ENCODE assay signal across 8 cellular contexts in the genomic region with DNA sequence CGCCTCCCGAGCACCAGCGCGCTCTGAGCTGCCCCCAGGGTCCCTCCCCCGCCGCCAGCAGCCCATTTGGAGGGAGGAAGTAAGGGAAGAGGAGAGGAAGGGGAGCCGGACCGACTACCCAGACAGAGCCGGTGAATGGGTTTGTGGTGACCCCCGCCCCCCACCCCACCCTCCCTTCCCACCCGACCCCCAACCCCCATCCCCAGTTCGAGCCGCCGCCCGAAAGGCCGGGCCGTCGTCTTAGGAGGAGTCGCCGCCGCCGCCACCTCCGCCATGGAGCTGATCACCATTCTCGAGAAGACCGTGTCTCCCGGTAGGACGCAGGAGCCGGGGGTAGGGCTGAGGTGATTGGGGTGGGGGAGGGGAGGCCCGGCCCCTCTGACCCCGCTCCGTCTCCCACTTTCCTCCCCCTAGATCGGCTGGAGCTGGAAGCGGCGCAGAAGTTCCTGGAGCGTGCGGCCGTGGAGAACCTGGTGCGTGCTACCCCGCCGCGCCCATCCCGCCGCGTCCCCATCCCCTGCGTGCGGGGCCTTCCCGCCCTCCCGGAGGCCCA. TPM values are rescaled to one million over a fixed set of nuclear protein-coding genes. Genes with fewer than 3 reads are reported as not detected.
DNase-seq lines count a peak whose midpoint lies in the region; ATAC-seq and TF ChIP-seq lines count a peak whose summit lies in the region.

No MANE protein-coding gene starts in this region.

- intact Hi-C loops in activated CD4-positive, alpha-beta T cell treated with anti-CD3 and anti-CD28 coated beads, Interleukin-2, amount 10 ng/mL, durations not matched to agents 24 days and 14 days (cut with micrococcal nuclease) = loop anchor here (2.0 to 5.0 kb wide), 2 partner anchors 45 to 72 kb away; a partner anchor contains a TSS

- WGBS in liver = under 1% methylated on average over 48 of the region's 48 CpGs
- 1% methylated on average over 48 of the region's 48 CpGs for WGBS in thymus

- H3K27ac ChIP-seq in liver (ENCODE audit: low read depth in 1 of 2, low read length in 2 of 2) = peak overlapping the region; percentile 76 to 89
- H3K27ac ChIP-seq in thymus (ENCODE audit: low read depth) = peak overlapping the region; percentile 97

- H3K27ac Mint-ChIP-seq in activated CD4-positive, alpha-beta T cell treated with anti-CD3 and anti-CD28 coated beads, Interleukin-2, amount 10 ng/mL, durations not matched to agents 24 days and 14 days = peak overlapping the region; percentile 99

- DNase-seq in activated CD4-positive, alpha-beta T cell treated with anti-CD3 and anti-CD28 coated beads, Interleukin-2, amount 10 ng/mL, durations not matched to agents 24 days and 14 days = no peak
- no peak for DNase-seq in activated CD4-positive, alpha-beta T cell treated with anti-CD3 and anti-CD28 coated beads for 48 hours
- DNase-seq in NCI-H2196 (lab: John Stamatoyannopoulos, UW; ENCODE audit: unreplicated experiment) (peak; percentile 54), astrocyte of the spinal cord (ENCODE audit: low read depth, low spot score) (peak; percentile 56)

- H3K9me3 ChIP-seq in liver (ENCODE audit: control insufficient read depth in 4 of 4, low read length in 3 of 4) (no peaks in the 10 kb centered on the region), thymus (ENCODE audit: control insufficient read depth) (no peaks in the 10 kb centered on the region)

- H3K4me3 ChIP-seq in astrocyte of the spinal cord (ENCODE audit: low read depth, low read length) (peak overlapping the region; percentile 61), liver (ENCODE audit: low read depth in 1 of 3, low read length in 3 of 3) (peak overlapping the region; percentile 75 to 86 (median 82)), thymus (ENCODE audit: low read length) (peak overlapping the region; percentile 95)

- peak overlapping the region; percentile 92 for H3K4me3 Mint-ChIP-seq in activated CD4-positive, alpha-beta T cell treated with anti-CD3 and anti-CD28 coated beads, Interleukin-2, amount 10 ng/mL, durations not matched to agents 24 days and 14 days

- H3K27me3 ChIP-seq in liver (ENCODE audit: control insufficient read depth in 4 of 4, insufficient read depth in 4 of 4, low read length in 3 of 4) (no peaks in the 10 kb centered on the region), thymus (ENCODE audit: control insufficient read depth, insufficient read depth) (no peaks in the 10 kb centered on the region)

- H3K36me3 ChIP-seq in liver (ENCODE audit: control insufficient read depth in 4 of 4, insufficient read depth in 3 of 4, low read depth in 1 of 4, low read length in 3 of 4) (peaks cover 2 to 15% (median 12%) of the 10 kb centered on the region in 4 donors), thymus (ENCODE audit: control insufficient read depth, insufficient read depth) (peaks cover 17% of the 10 kb centered on the region)

- in situ Hi-C loops in astrocyte of the spinal cord (cut with HindIII; ENCODE audit: low sequenced_read_pairs) = no loop called here

- TF ChIP-seq RAD21 in liver (IDR thresholded peaks at IDR 0.05) = peak in 1 of 2 donors; percentile 6

- no peak overlapping the region for H3K9ac ChIP-seq in liver (ENCODE audit: low read depth in 1 of 2, low read length in 2 of 2)

- ATAC-seq in HG03457 (IDR thresholded peaks at IDR 0.05; ENCODE audit: unreplicated experiment) = no peak
- no peak for ATAC-seq in HG02678 (IDR thresholded peaks at IDR 0.05; ENCODE audit: unreplicated experiment)

- peaks cover 44% of the 10 kb centered on the region for H3K36me3 Mint-ChIP-seq in activated CD4-positive, alpha-beta T cell treated with anti-CD3 and anti-CD28 coated beads, Interleukin-2, amount 10 ng/mL, durations not matched to agents 24 days and 14 days (ENCODE audit: low read depth)

- H3K4me1 ChIP-seq in liver (ENCODE audit: control insufficient read depth in 4 of 4, insufficient read depth in 4 of 4, low read length in 3 of 4) (peaks cover 4 to 42% (median 38%) of the 10 kb centered on the region in 4 donors), thymus (ENCODE audit: control insufficient read depth, insufficient read depth, low read length) (peaks cover 6% of the 10 kb centered on the region)

- no peaks in the 10 kb centered on the region for H3K27me3 Mint-ChIP-seq in activated CD4-positive, alpha-beta T cell treated with anti-CD3 and anti-CD28 coated beads, Interleukin-2, amount 10 ng/mL, durations not matched to agents 24 days and 14 days

- H3K9me3 Mint-ChIP-seq in activated CD4-positive, alpha-beta T cell treated with anti-CD3 and anti-CD28 coated beads, Interleukin-2, amount 10 ng/mL, durations not matched to agents 24 days and 14 days = no peaks in the 10 kb centered on the region

- no peak for TF ChIP-seq CTCF in astrocyte of the spinal cord (IDR thresholded peaks at IDR 0.05; ENCODE audit: low read depth, low read length)
- no peak for TF ChIP-seq CTCF in liver (IDR thresholded peaks at IDR 0.05; ENCODE audit: low read depth, low read length, missing input control)

- peaks cover 46% of the 10 kb centered on the region for H3K4me1 Mint-ChIP-seq in activated CD4-positive, alpha-beta T cell treated with anti-CD3 and anti-CD28 coated beads, Interleukin-2, amount 10 ng/mL, durations not matched to agents 24 days and 14 days

TF ChIP-seq in liver, 16 proteins besides CTCF, POLR2A, EP300 and RAD21:
- TF ChIP-seq HNF4A (conservative IDR thresholded peaks at IDR 0.05) (no peak), FOXA1 (IDR thresholded peaks at IDR 0.05) (no peak), RXRA (IDR thresholded peaks at IDR 0.05) (no peak), YY1 (IDR thresholded peaks at IDR 0.05) (no peak), TAF1 (conservative IDR thresholded peaks at IDR 0.05) (no peak), NR2F2 (IDR thresholded peaks at IDR 0.05) (no peak), HNF4G (IDR thresholded peaks at IDR 0.05) (no peak), JUND (IDR thresholded peaks at IDR 0.05) (no peak), EGR1 (IDR thresholded peaks at IDR 0.05; ENCODE audit: low read depth in 2 of 2) (no peak), SP1 (IDR thresholded peaks at IDR 0.05) (no peak), GABPA (IDR thresholded peaks at IDR 0.05 in 1 of 2, conservative IDR thresholded peaks at IDR 0.05 in 1 of 2) (no peak)
- TF ChIP-seq, protein P1, sequence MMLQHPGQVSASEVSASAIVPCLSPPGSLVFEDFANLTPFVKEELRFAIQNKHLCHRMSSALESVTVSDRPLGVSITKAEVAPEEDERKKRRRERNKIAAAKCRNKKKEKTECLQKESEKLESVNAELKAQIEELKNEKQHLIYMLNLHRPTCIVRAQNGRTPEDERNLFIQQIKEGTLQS (IDR thresholded peaks at IDR 0.05) = no peak
- TF ChIP-seq, protein P2, sequence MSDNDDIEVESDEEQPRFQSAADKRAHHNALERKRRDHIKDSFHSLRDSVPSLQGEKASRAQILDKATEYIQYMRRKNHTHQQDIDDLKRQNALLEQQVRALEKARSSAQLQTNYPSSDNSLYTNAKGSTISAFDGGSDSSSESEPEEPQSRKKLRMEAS (IDR thresholded peaks at IDR 0.05) = no peak
- TF ChIP-seq, protein P3, sequence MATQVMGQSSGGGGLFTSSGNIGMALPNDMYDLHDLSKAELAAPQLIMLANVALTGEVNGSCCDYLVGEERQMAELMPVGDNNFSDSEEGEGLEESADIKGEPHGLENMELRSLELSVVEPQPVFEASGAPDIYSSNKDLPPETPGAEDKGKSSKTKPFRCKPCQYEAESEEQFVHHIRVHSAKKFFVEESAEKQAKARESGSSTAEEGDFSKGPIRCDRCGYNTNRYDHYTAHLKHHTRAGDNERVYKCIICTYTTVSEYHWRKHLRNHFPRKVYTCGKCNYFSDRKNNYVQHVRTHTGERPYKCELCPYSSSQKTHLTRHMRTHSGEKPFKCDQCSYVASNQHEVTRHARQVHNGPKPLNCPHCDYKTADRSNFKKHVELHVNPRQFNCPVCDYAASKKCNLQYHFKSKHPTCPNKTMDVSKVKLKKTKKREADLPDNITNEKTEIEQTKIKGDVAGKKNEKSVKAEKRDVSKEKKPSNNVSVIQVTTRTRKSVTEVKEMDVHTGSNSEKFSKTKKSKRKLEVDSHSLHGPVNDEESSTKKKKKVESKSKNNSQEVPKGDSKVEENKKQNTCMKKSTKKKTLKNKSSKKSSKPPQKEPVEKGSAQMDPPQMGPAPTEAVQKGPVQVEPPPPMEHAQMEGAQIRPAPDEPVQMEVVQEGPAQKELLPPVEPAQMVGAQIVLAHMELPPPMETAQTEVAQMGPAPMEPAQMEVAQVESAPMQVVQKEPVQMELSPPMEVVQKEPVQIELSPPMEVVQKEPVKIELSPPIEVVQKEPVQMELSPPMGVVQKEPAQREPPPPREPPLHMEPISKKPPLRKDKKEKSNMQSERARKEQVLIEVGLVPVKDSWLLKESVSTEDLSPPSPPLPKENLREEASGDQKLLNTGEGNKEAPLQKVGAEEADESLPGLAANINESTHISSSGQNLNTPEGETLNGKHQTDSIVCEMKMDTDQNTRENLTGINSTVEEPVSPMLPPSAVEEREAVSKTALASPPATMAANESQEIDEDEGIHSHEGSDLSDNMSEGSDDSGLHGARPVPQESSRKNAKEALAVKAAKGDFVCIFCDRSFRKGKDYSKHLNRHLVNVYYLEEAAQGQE (IDR thresholded peaks at IDR 0.05) = no peak

RNA-seq across cellular contexts. Expression of a gene that starts 0.3 kb away (rescaled TPM):
- total RNA-seq in activated CD4-positive, alpha-beta T cell treated with anti-CD3 and anti-CD28 coated beads, Interleukin-2, amount 10 ng/mL, durations not matched to agents 24 days and 14 days = 727 and 736 TPM in 2 replicates
- total RNA-seq in liver = 100 to 1,000 TPM; 111 to 114 TPM
- 10 to 100 TPM; 27.6 to 39.5 TPM for polyA plus RNA-seq in liver
- 91.3 TPM for polyA plus RNA-seq in thymus

RNA-seq across cellular contexts. Expression of a gene that starts 43.9 kb away (rescaled TPM):
- total RNA-seq in activated CD4-positive, alpha-beta T cell treated with anti-CD3 and anti-CD28 coated beads, Interleukin-2, amount 10 ng/mL, durations not matched to agents 24 days and 14 days = 9.3 and 10.9 TPM in 2 replicates
- total RNA-seq in liver = 1 to 10 TPM; 1.4 to 1.5 TPM
- polyA plus RNA-seq in liver = 1 to 10 TPM in 1 of 2 donors, under 1 TPM in 1; 0.25 to 2.0 TPM
- polyA plus RNA-seq in thymus = 9.5 TPM

Comparison
In these comparisons a context has a peak if more than half of its experiments do, and no peak if none do; other contexts are left out.
1. DNase-seq: peak in NCI-H2196 (single experiment) and astrocyte of the spinal cord (single experiment); none in activated CD4-positive, alpha-beta T cell treated with anti-CD3 and anti-CD28 coated beads, Interleukin-2, amount 10 ng/mL, durations not matched to agents 24 days and 14 days (single experiment) and activated CD4-positive, alpha-beta T cell treated with anti-CD3 and anti-CD28 coated beads for 48 hours (single experiment).
2. Peak in every context shown above with its lines, with median percentiles within 50 percentile points of each other: H3K4me3 ChIP-seq.